12 cellular contexts compared by ENCODE assay signal in the genomic region with DNA sequence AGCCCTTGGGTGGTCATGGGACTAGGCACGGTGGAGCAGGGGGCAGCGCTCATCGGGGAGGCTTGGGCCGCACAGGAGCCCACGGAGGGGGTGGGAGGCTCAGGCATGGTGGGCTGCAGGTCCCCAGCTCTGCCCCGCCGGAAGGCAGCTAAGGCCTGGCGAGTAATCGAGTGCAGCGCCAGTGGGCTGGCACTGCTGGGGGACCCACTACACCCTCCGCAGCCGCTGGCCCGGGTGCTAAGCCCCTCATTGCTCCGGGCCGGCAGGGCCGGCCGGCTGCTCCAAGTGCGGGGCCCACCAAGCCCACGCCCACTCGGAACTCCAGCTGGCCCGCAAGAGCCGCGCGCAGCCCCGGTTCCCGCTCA. TPM values are rescaled to one million over a fixed set of nuclear protein-coding genes. Genes with fewer than 3 reads are reported as not detected.
"Had no signal": no experiment of that assay in that cellular context is flagged by ENCODE, and none has a peak within 500 bp of the region (broad histone marks: within the 10 kb centered on the region; RNA-seq: fewer than 3 reads in every experiment).

No MANE protein-coding gene starts in this region.

RNA-seq across cellular contexts. Expression of gene PERM1, which starts 36.4 kb away (rescaled TPM):
- total RNA-seq: lung microvascular endothelial cell, natural killer cell, osteocyte, smooth muscle cell, vagina had no signal
- polyA plus RNA-seq: keratinocyte, neural cell had no signal

RNA-seq across cellular contexts. Expression of gene PLEKHN1, which starts 52.0 kb away (rescaled TPM):
- total RNA-seq: left ventricle myocardium superior, occipital lobe, psoas muscle, skeletal muscle tissue, temporal lobe had no signal
